ENCODE assay signal across 1 cellular context in genomic region chr6:14092861-14093789, GRCh38.
TF ChIP-seq lines count a peak whose summit lies in the region.

No MANE protein-coding gene starts in this region.

TF ChIP-seq in GM23338, 12 proteins besides CTCF, POLR2A, EP300 and RAD21:
- no peak for TF ChIP-seq EZH2 (IDR thresholded peaks at IDR 0.05; ENCODE audit: low read depth, unreplicated experiment)
- TF ChIP-seq JUNB (IDR thresholded peaks at IDR 0.05; ENCODE audit: unreplicated experiment): no peak
- no peak for TF ChIP-seq CREB1 (CRISPR knock-in tag; IDR thresholded peaks at IDR 0.05; ENCODE audit: low read depth)
- no peak for TF ChIP-seq NANOG (IDR thresholded peaks at IDR 0.05; ENCODE audit: borderline replicate concordance)
- TF ChIP-seq ETS1 (IDR thresholded peaks at IDR 0.05): no peak
- TF ChIP-seq REST (IDR thresholded peaks at IDR 0.05; ENCODE audit: unreplicated experiment): no peak
- TF ChIP-seq ZNF462 (CRISPR knock-in tag; IDR thresholded peaks at IDR 0.05): no peak
- no peak for TF ChIP-seq STAT1 (IDR thresholded peaks at IDR 0.05; ENCODE audit: unreplicated experiment)
- no peak for TF ChIP-seq ZNF331 (CRISPR knock-in tag; IDR thresholded peaks at IDR 0.05; ENCODE audit: low read depth)
- TF ChIP-seq ZNF114 (CRISPR knock-in tag; IDR thresholded peaks at IDR 0.05): no peak
- no peak for TF ChIP-seq POLR2AphosphoS5 (IDR thresholded peaks at IDR 0.05; ENCODE audit: low read depth)
- TF ChIP-seq EZH2phosphoT487 (IDR thresholded peaks at IDR 0.05; ENCODE audit: unreplicated experiment): no peak
